ENCODE assay signal across 18 cellular contexts in the genomic region with DNA sequence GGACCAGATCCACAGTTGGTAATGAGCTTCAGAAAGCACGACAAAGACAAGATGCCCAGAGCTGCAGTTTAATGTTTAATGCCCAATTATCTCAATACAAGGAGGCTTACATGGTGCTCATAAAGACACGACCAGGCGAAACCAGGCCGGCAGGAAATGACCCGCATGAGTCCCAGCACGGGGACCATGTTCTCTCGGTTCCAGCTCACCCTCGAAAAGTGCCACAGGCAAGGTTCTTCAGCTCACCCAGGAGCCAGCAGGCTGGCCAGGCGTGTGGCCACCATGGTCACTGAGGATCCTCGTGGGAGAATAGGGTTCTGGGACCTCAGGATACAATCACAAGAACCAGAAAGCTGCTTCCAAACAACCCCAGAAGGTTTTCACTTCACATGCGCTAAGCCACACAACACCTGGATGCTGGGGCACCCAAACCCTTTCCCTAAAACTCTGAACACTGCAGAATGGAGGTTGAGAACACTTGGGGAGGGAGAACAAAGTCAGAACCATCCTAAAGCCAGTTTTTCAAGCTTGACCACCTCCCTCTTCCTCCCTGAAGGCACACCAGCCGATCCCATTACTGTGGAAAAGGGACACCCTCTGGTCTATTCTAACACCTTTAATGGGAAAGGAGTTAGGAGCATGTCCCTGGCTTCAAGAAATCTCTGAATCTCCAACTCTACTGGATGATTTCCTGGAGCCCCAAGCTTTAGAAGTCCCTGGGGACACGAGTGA. TPM values are rescaled to one million over a fixed set of nuclear protein-coding genes. Genes with fewer than 3 reads are reported as not detected.
DNase-seq lines count a peak whose midpoint lies in the region; ATAC-seq and TF ChIP-seq lines count a peak whose summit lies in the region.
"Had no signal": no experiment of that assay in that cellular context is flagged by ENCODE, and none has a peak within 500 bp of the region (broad histone marks: within the 10 kb centered on the region; RNA-seq: fewer than 3 reads in every experiment).

No MANE protein-coding gene starts in this region.

- H3K9me3 Mint-ChIP-seq in activated CD4-positive, alpha-beta memory T cell treated with anti-CD3 and anti-CD28 coated beads, Interleukin-2, amount 10 ng/mL, durations not matched to agents 7 days and 5 days: no peaks in the 10 kb centered on the region
- H3K9me3 Mint-ChIP-seq in activated CD4-positive, alpha-beta memory T cell treated with anti-CD3 and anti-CD28 coated beads for 36 hours: no peaks in the 10 kb centered on the region
- H3K9me3 Mint-ChIP-seq in CD4-positive, alpha-beta memory T cell: no peaks in the 10 kb centered on the region
- H3K9me3 Mint-ChIP-seq in WTC11: no peaks in the 10 kb centered on the region
- H3K9me3 Mint-ChIP-seq in stimulated activated naive B cell treated with anti-CD40 and anti-IgM and Interleukin-4, amounts not matched to agents 10 μg/mL and 1 μg/mL and 100 μg/mL, for 72 hours: no peaks in the 10 kb centered on the region
- H3K9me3 Mint-ChIP-seq: HFFc6 had no signal

- TF ChIP-seq CTCF in WTC11 (IDR thresholded peaks at IDR 0.05): no peak

- H3K27me3 ChIP-seq in CD4-positive, alpha-beta memory T cell (ENCODE audit: insufficient read depth, low read length): no peaks in the 10 kb centered on the region
- H3K27me3 ChIP-seq: Peyer's patch had no signal

- no peak overlapping the region for H3K27ac ChIP-seq in CD4-positive, alpha-beta memory T cell (ENCODE audit: low read depth, low read length)
- H3K27ac ChIP-seq: Peyer's patch had no signal

- peaks cover 6% of the 10 kb centered on the region for H3K4me1 Mint-ChIP-seq in activated CD4-positive, alpha-beta memory T cell treated with anti-CD3 and anti-CD28 coated beads, Interleukin-2, amount 10 ng/mL, durations not matched to agents 7 days and 5 days
- H3K4me1 Mint-ChIP-seq in activated CD4-positive, alpha-beta memory T cell treated with anti-CD3 and anti-CD28 coated beads for 36 hours (ENCODE audit: low read depth): no peaks in the 10 kb centered on the region
- H3K4me1 Mint-ChIP-seq in CD4-positive, alpha-beta memory T cell: peaks cover 0 to 2% (median 0%) of the 10 kb centered on the region in 4 donors
- 0 out of 2 replicates have a peak, but pooled peaks cover 7% of the 10 kb centered on the region for H3K4me1 Mint-ChIP-seq in WTC11
- peaks cover 9 to 12% of the 10 kb centered on the region in 2 donors for H3K4me1 Mint-ChIP-seq in stimulated activated naive B cell treated with anti-CD40 and anti-IgM and Interleukin-4, amounts not matched to agents 10 μg/mL and 1 μg/mL and 100 μg/mL, for 72 hours

- CTCF ChIA-PET in activated CD4-positive, alpha-beta memory T cell treated with anti-CD3 and anti-CD28 coated beads, Interleukin-2, amount 10 ng/mL, durations not matched to agents 7 days and 5 days (lab: Charles Lee): interaction anchor here (2.4 to 3.0 kb wide), 3 partner anchors 10 to 128 kb away, joined by 6 to 26 read pairs (median 14); no protein-coding TSS in a partner anchor
- CTCF ChIA-PET in activated CD4-positive, alpha-beta memory T cell treated with anti-CD3 and anti-CD28 coated beads for 36 hours (lab: Charles Lee): interaction anchor here (1.0 to 4.6 kb wide), 6 partner anchors 9 to 151 kb away, joined by 3 to 45 read pairs (median 4); no protein-coding TSS in a partner anchor
- CTCF ChIA-PET in CD4-positive, alpha-beta memory T cell (lab: Charles Lee; ENCODE audit: partially characterized antibody): interaction anchor here (0.9 to 4.5 kb wide), 5 partner anchors 8 to 130 kb away, joined by 3 to 43 read pairs (median 5); no protein-coding TSS in a partner anchor
- CTCF ChIA-PET in WTC11 (lab: Charles Lee): interaction anchor here (0.8 to 6.1 kb wide), 5 partner anchors 10 to 151 kb away, joined by 3 to 58 read pairs (median 8); a partner anchor contains a TSS

- peaks cover 2% of the 10 kb centered on the region for H3K27me3 Mint-ChIP-seq in activated CD4-positive, alpha-beta memory T cell treated with anti-CD3 and anti-CD28 coated beads, Interleukin-2, amount 10 ng/mL, durations not matched to agents 7 days and 5 days
- H3K27me3 Mint-ChIP-seq in activated CD4-positive, alpha-beta memory T cell treated with anti-CD3 and anti-CD28 coated beads for 36 hours: no peaks in the 10 kb centered on the region
- H3K27me3 Mint-ChIP-seq in CD4-positive, alpha-beta memory T cell: no peaks in the 10 kb centered on the region
- H3K27me3 Mint-ChIP-seq in WTC11 (ENCODE audit: low read depth): no peaks in the 10 kb centered on the region; the same call in none of the 2 replicates
- no peaks in the 10 kb centered on the region for H3K27me3 Mint-ChIP-seq in stimulated activated naive B cell treated with anti-CD40 and anti-IgM and Interleukin-4, amounts not matched to agents 10 μg/mL and 1 μg/mL and 100 μg/mL, for 72 hours

- H3K4me1 ChIP-seq in CD4-positive, alpha-beta memory T cell (ENCODE audit: insufficient read depth, low read length): no peaks in the 10 kb centered on the region
- H3K4me1 ChIP-seq: Peyer's patch had no signal

- peaks cover 59% of the 10 kb centered on the region for H3K36me3 Mint-ChIP-seq in activated CD4-positive, alpha-beta memory T cell treated with anti-CD3 and anti-CD28 coated beads, Interleukin-2, amount 10 ng/mL, durations not matched to agents 7 days and 5 days (ENCODE audit: low read depth)
- peaks cover 28% of the 10 kb centered on the region for H3K36me3 Mint-ChIP-seq in activated CD4-positive, alpha-beta memory T cell treated with anti-CD3 and anti-CD28 coated beads for 36 hours
- peaks cover 2 to 7% of the 10 kb centered on the region in 2 donors for H3K36me3 Mint-ChIP-seq in CD4-positive, alpha-beta memory T cell
- H3K36me3 Mint-ChIP-seq in WTC11: no peaks in the 10 kb centered on the region
- H3K36me3 Mint-ChIP-seq in stimulated activated naive B cell treated with anti-CD40 and anti-IgM and Interleukin-4, amounts not matched to agents 10 μg/mL and 1 μg/mL and 100 μg/mL, for 72 hours: peaks cover 0 to 6% of the 10 kb centered on the region in 2 donors

- H3K27ac Mint-ChIP-seq in activated CD4-positive, alpha-beta memory T cell treated with anti-CD3 and anti-CD28 coated beads, Interleukin-2, amount 10 ng/mL, durations not matched to agents 7 days and 5 days: peak overlapping the region; percentile 62
- H3K27ac Mint-ChIP-seq in activated CD4-positive, alpha-beta memory T cell treated with anti-CD3 and anti-CD28 coated beads for 36 hours: no peak overlapping the region
- H3K27ac Mint-ChIP-seq in CD4-positive, alpha-beta memory T cell: peak overlapping the region in 4 of 7 donors; percentile 25 to 54 (median 30)
- 0 out of 2 replicates have a peak overlapping the region, but pooled peaks have one; percentile 11 for H3K27ac Mint-ChIP-seq in WTC11
- H3K27ac Mint-ChIP-seq in stimulated activated naive B cell treated with anti-CD40 and anti-IgM and Interleukin-4, amounts not matched to agents 10 μg/mL and 1 μg/mL and 100 μg/mL, for 72 hours: no peak overlapping the region
- H3K27ac Mint-ChIP-seq: HFFc6 had no signal

- no peaks in the 10 kb centered on the region for H3K9me3 ChIP-seq in CD4-positive, alpha-beta memory T cell (ENCODE audit: control insufficient read depth in 1 of 2, low read length in 2 of 2)
- H3K9me3 ChIP-seq: Peyer's patch had no signal

- H3K4me3 Mint-ChIP-seq in activated CD4-positive, alpha-beta memory T cell treated with anti-CD3 and anti-CD28 coated beads, Interleukin-2, amount 10 ng/mL, durations not matched to agents 7 days and 5 days: no peak overlapping the region
- no peak overlapping the region for H3K4me3 Mint-ChIP-seq in activated CD4-positive, alpha-beta memory T cell treated with anti-CD3 and anti-CD28 coated beads for 36 hours
- no peak overlapping the region for H3K4me3 Mint-ChIP-seq in CD4-positive, alpha-beta memory T cell
- no peak overlapping the region for H3K4me3 Mint-ChIP-seq in WTC11
- no peak overlapping the region for H3K4me3 Mint-ChIP-seq in stimulated activated naive B cell treated with anti-CD40 and anti-IgM and Interleukin-4, amounts not matched to agents 10 μg/mL and 1 μg/mL and 100 μg/mL, for 72 hours
- H3K4me3 Mint-ChIP-seq: HFFc6 had no signal

- ATAC-seq in WTC11: no peak
- ATAC-seq in esophagus mucosa: peak; percentile 58
- ATAC-seq in stimulated activated naive B cell treated with anti-CD40 and anti-IgM and Interleukin-4, amounts not matched to agents 10 μg/mL and 1 μg/mL and 100 μg/mL, for 72 hours (replicated peaks): no peak
- ATAC-seq: Right ventricle myocardium inferior had no signal

- intact Hi-C loops in activated CD4-positive, alpha-beta memory T cell treated with anti-CD3 and anti-CD28 coated beads for 36 hours (cut with micrococcal nuclease): no loop called here
- intact Hi-C loops in CD4-positive, alpha-beta memory T cell (cut with micrococcal nuclease): no loop called here

- POLR2A ChIA-PET in activated CD4-positive, alpha-beta memory T cell treated with anti-CD3 and anti-CD28 coated beads, Interleukin-2, amount 10 ng/mL, durations not matched to agents 7 days and 5 days (lab: Charles Lee): interaction anchor here (0.8 to 7.7 kb wide), 5 partner anchors 10 to 162 kb away, joined by 3 to 121 read pairs (median 5); a partner anchor contains a TSS
- POLR2A ChIA-PET in activated CD4-positive, alpha-beta memory T cell treated with anti-CD3 and anti-CD28 coated beads for 36 hours (lab: Charles Lee): interaction anchor here (1.6 to 1.8 kb wide), 2 partner anchors 18 to 22 kb away, joined by 4 to 5 read pairs; no protein-coding TSS in a partner anchor
- POLR2A ChIA-PET in CD4-positive, alpha-beta memory T cell (lab: Charles Lee; ENCODE audit: partially characterized antibody): no interaction called here
- POLR2A ChIA-PET in WTC11 (lab: Charles Lee): interaction anchor here (1.0 kb wide), 1 partner anchor 9 kb away, joined by 5 read pairs; no protein-coding TSS in a partner anchor

- peaks cover 6% of the 10 kb centered on the region for H3K36me3 ChIP-seq in CD4-positive, alpha-beta memory T cell (ENCODE audit: insufficient read depth, low read length)
- H3K36me3 ChIP-seq: Peyer's patch had no signal

- DNase-seq in activated CD4-positive, alpha-beta memory T cell treated with anti-CD3 and anti-CD28 coated beads, Interleukin-2, amount 10 ng/mL, durations not matched to agents 7 days and 5 days: no peak
- no peak for DNase-seq in activated CD4-positive, alpha-beta memory T cell treated with anti-CD3 and anti-CD28 coated beads for 36 hours
- DNase-seq in CD4-positive, alpha-beta memory T cell: no peak
- DNase-seq in WTC11 (ENCODE audit: low spot score) (no peak), DMS53 treated with DMSO at 0.1 percent for 48 hours (lab: John Stamatoyannopoulos, UW; ENCODE audit: unreplicated experiment) (no peak), HUDEP-2 (lab: John Stamatoyannopoulos, UW; ENCODE audit: unreplicated experiment in 76 of 76) (no peak)
- no peak for DNase-seq in stimulated activated naive B cell treated with anti-CD40 and anti-IgM and Interleukin-4, amounts not matched to agents 10 μg/mL and 1 μg/mL and 100 μg/mL, for 72 hours
- DNase-seq: C1 segment of cervical spinal cord, DMS79 treated with DMSO at 0.1 percent for 48 hours, HFFc6, NCI-H1048, NCI-H1436 treated with DMSO at 0.1 percent for 48 hours, NCI-H2029, NCI-H345, NCI-H524 treated with DMSO at 0.1 percent for 48 hours, Peyer's patch had no signal

- H3K4me3 ChIP-seq in CD4-positive, alpha-beta memory T cell (ENCODE audit: low read length in 2 of 2): no peak overlapping the region
- H3K4me3 ChIP-seq: Peyer's patch had no signal

RNA-seq across cellular contexts. Expression of a gene that starts 22.6 kb away (rescaled TPM):
- total RNA-seq in activated CD4-positive, alpha-beta memory T cell treated with anti-CD3 and anti-CD28 coated beads, Interleukin-2, amount 10 ng/mL, durations not matched to agents 7 days and 5 days: under 1 TPM; 0.43 to 0.63 TPM
- total RNA-seq in activated CD4-positive, alpha-beta memory T cell treated with anti-CD3 and anti-CD28 coated beads for 36 hours: under 1 TPM; 0.50 to 0.58 TPM
- 1 to 10 TPM; 1.2 to 1.4 TPM for total RNA-seq in CD4-positive, alpha-beta memory T cell
- polyA plus RNA-seq in CD4-positive, alpha-beta memory T cell: 1 to 10 TPM in 1 of 2 donors, under 1 TPM in 1; 0.73 to 1.4 TPM
- total RNA-seq in WTC11 (2021) (64.5 to 71.2 TPM (median 70.3 TPM) in 3 replicates), esophagus mucosa (31.5 TPM)

RNA-seq across cellular contexts. Expression of a gene that starts 24.5 kb away (rescaled TPM):
- 10 to 100 TPM; 93.4 to 98.9 TPM for total RNA-seq in activated CD4-positive, alpha-beta memory T cell treated with anti-CD3 and anti-CD28 coated beads, Interleukin-2, amount 10 ng/mL, durations not matched to agents 7 days and 5 days
- total RNA-seq in activated CD4-positive, alpha-beta memory T cell treated with anti-CD3 and anti-CD28 coated beads for 36 hours: 10 to 100 TPM; 22.1 to 26.3 TPM
- 1 to 10 TPM; 1.1 to 1.2 TPM for total RNA-seq in CD4-positive, alpha-beta memory T cell
- polyA plus RNA-seq in CD4-positive, alpha-beta memory T cell: 1 to 10 TPM in 1 of 2 donors, under 1 TPM in 1; 0.69 to 1.1 TPM
- total RNA-seq in WTC11 (2021): 4.9 to 5.6 TPM (median 5.4 TPM) in 3 replicates
- total RNA-seq in esophagus mucosa: 13.9 TPM

RNA-seq across cellular contexts. Expression of a gene that starts 52.8 kb away (rescaled TPM):
- 10 to 100 TPM; 14.7 to 14.8 TPM for total RNA-seq in activated CD4-positive, alpha-beta memory T cell treated with anti-CD3 and anti-CD28 coated beads, Interleukin-2, amount 10 ng/mL, durations not matched to agents 7 days and 5 days
- total RNA-seq in activated CD4-positive, alpha-beta memory T cell treated with anti-CD3 and anti-CD28 coated beads for 36 hours: 10 to 100 TPM; 35.9 to 36.2 TPM
- total RNA-seq in CD4-positive, alpha-beta memory T cell: 10 to 100 TPM; 89.6 to 98.0 TPM
- polyA plus RNA-seq in CD4-positive, alpha-beta memory T cell: 10 to 100 TPM in 1 of 2 donors, 1 to 10 TPM in 1; 8.9 to 20.1 TPM
- 168 to 278 TPM (median 273 TPM) in 3 replicates for total RNA-seq in WTC11 (2021)
- 25.7 TPM for total RNA-seq in esophagus mucosa

Comparison
In these comparisons a context has a peak if more than half of its experiments do, and no peak if none do; other contexts are left out.
1. H3K27ac Mint-ChIP-seq: peak in activated CD4-positive, alpha-beta memory T cell treated with anti-CD3 and anti-CD28 coated beads, Interleukin-2, amount 10 ng/mL, durations not matched to agents 7 days and 5 days (single experiment), CD4-positive, alpha-beta memory T cell (4 of 7) and WTC11 (single experiment); none in activated CD4-positive, alpha-beta memory T cell treated with anti-CD3 and anti-CD28 coated beads for 36 hours (single experiment) and stimulated activated naive B cell treated with anti-CD40 and anti-IgM and Interleukin-4, amounts not matched to agents 10 μg/mL and 1 μg/mL and 100 μg/mL, for 72 hours (single experiment).
2. RNA of a gene that starts 22.6 kb away (total RNA-seq): 64.5 to 71.2 TPM in WTC11 and 31.5 TPM in esophagus mucosa (single experiment); 1.2 to 1.4 TPM in CD4-positive, alpha-beta memory T cell, 0.43 to 0.63 TPM in activated CD4-positive, alpha-beta memory T cell treated with anti-CD3 and anti-CD28 coated beads, Interleukin-2, amount 10 ng/mL, durations not matched to agents 7 days and 5 days and 0.50 to 0.58 TPM in activated CD4-positive, alpha-beta memory T cell treated with anti-CD3 and anti-CD28 coated beads for 36 hours; every median in the first group is over 10 times any median in the second.